In genomic region chr11:119099707-119100106, GRCh38 we compare ENCODE assay signal across 11 cellular contexts. TPM values are rescaled to one million over a fixed set of nuclear protein-coding genes. Genes with fewer than 3 reads are reported as not detected.
A peak's percentile ranks its signal among the peaks of the same experiment; 100 is the strongest.
DNase-seq lines count a peak whose midpoint lies in the region; ATAC-seq and TF ChIP-seq lines count a peak whose summit lies in the region.
"Had no signal": no experiment of that assay in that cellular context is flagged by ENCODE, and none has a peak within 500 bp of the region (broad histone marks: within the 10 kb centered on the region; RNA-seq: fewer than 3 reads in every experiment).

No MANE protein-coding gene starts in this region.

- H3K4me3 ChIP-seq in HUES64 (ENCODE audit: low read length): peak overlapping the region; percentile 78; the same call in 1 of the 2 replicates
- no peak overlapping the region for H3K4me3 ChIP-seq in testis

- peak overlapping the region; percentile 89 for H3K4me3 Mint-ChIP-seq in T-helper 1 cell treated with Interleukin-12 subunit alpha and Interleukin-12 subunit beta and Interleukin-4 antibody, amounts not matched to agents 30 μg/mL and 1 μg/mL, for 36 hours
- peak overlapping the region; percentile 90 for H3K4me3 Mint-ChIP-seq in activated CD8-positive, alpha-beta T cell treated with anti-CD3 and anti-CD28 coated beads, Interleukin-2, amount 10 ng/mL, durations not matched to agents 7 days and 5 days
- H3K4me3 Mint-ChIP-seq in natural killer cell: peak overlapping the region; percentile 96

- no peak overlapping the region for H3K27ac Mint-ChIP-seq in T-helper 1 cell treated with Interleukin-12 subunit alpha and Interleukin-12 subunit beta and Interleukin-4 antibody, amounts not matched to agents 30 μg/mL and 1 μg/mL, for 36 hours
- peak overlapping the region; percentile 95 for H3K27ac Mint-ChIP-seq in activated CD8-positive, alpha-beta T cell treated with anti-CD3 and anti-CD28 coated beads, Interleukin-2, amount 10 ng/mL, durations not matched to agents 7 days and 5 days
- no peak overlapping the region for H3K27ac Mint-ChIP-seq in natural killer cell

- peaks cover 3% of the 10 kb centered on the region for H3K27me3 Mint-ChIP-seq in T-helper 1 cell treated with Interleukin-12 subunit alpha and Interleukin-12 subunit beta and Interleukin-4 antibody, amounts not matched to agents 30 μg/mL and 1 μg/mL, for 36 hours (ENCODE audit: low read depth)
- no peaks in the 10 kb centered on the region for H3K27me3 Mint-ChIP-seq in activated CD8-positive, alpha-beta T cell treated with anti-CD3 and anti-CD28 coated beads, Interleukin-2, amount 10 ng/mL, durations not matched to agents 7 days and 5 days (ENCODE audit: low read depth)
- no peaks in the 10 kb centered on the region for H3K27me3 Mint-ChIP-seq in natural killer cell (ENCODE audit: low read depth in 2 of 2)

- peaks cover 34% of the 10 kb centered on the region for H3K36me3 Mint-ChIP-seq in T-helper 1 cell treated with Interleukin-12 subunit alpha and Interleukin-12 subunit beta and Interleukin-4 antibody, amounts not matched to agents 30 μg/mL and 1 μg/mL, for 36 hours (ENCODE audit: low read depth)
- H3K36me3 Mint-ChIP-seq in activated CD8-positive, alpha-beta T cell treated with anti-CD3 and anti-CD28 coated beads, Interleukin-2, amount 10 ng/mL, durations not matched to agents 7 days and 5 days (ENCODE audit: low read depth): peaks cover 53% of the 10 kb centered on the region
- peaks cover 7% of the 10 kb centered on the region for H3K36me3 Mint-ChIP-seq in natural killer cell

- WGBS in HUES64: 90% methylated on average over 6 of the region's 6 CpGs
- 81 to 83% methylated on average over 6 of the region's 6 CpGs for whole genome bisulfite sequencing in testis, 2 donors

- intact Hi-C loops in natural killer cell (cut with micrococcal nuclease): loop anchor here (2.0 to 5.0 kb wide), 2 partner anchors 15 to 82 kb away; partner anchors contain the start of genes HMBS, RPS25 and TRAPPC4
- intact Hi-C loops in testis (cut with DNase I; ENCODE audit: low total_unique reads): loop anchor here (5.0 to 10.0 kb wide), 2 partner anchors 42 to 85 kb away; partner anchors contain the start of genes HYOU1 and NHERF4

- H3K4me1 ChIP-seq in HUES64 (ENCODE audit: insufficient read depth, low read length) (peaks cover 8% of the 10 kb centered on the region), testis (peaks cover 32% of the 10 kb centered on the region)

- TF ChIP-seq POLR2A in testis (IDR thresholded peaks at IDR 0.05): no peak

- CTCF ChIA-PET in activated CD8-positive, alpha-beta T cell treated with anti-CD3 and anti-CD28 coated beads, Interleukin-2, amount 10 ng/mL, durations not matched to agents 7 days and 5 days (lab: Charles Lee): interaction anchor here (0.7 to 1.2 kb wide), 7 partner anchors 13 to 224 kb away, joined by 3 to 5 read pairs (median 3); partner anchors contain the start of gene HINFP

- DNase-seq in T-helper 1 cell: no peak
- no peak for DNase-seq in activated CD8-positive, alpha-beta T cell treated with anti-CD3 and anti-CD28 coated beads, Interleukin-2, amount 10 ng/mL, durations not matched to agents 7 days and 5 days
- DNase-seq in natural killer cell: no peak
- DNase-seq in testis: no peak
- DNase-seq in KG1 (lab: John Stamatoyannopoulos, UW): no peak
- DNase-seq in RKO (ENCODE audit: low spot score): no peak
- DNase-seq: NCI-H2029; NK-92 treated with Interleukin-12 subunit alpha and Interleukin-12 subunit beta, amount 100 ng/mL, for 24 hours; T1000 had no signal

- H3K9me3 ChIP-seq in HUES64 (ENCODE audit: insufficient read depth, low read depth, low read length) (no peaks in the 10 kb centered on the region), testis (no peaks in the 10 kb centered on the region)

- H3K36me3 ChIP-seq in HUES64 (ENCODE audit: insufficient read depth, low read length) (peaks cover 32% of the 10 kb centered on the region), testis (ENCODE audit: low read depth, missing control alignments) (no peaks in the 10 kb centered on the region)

- no peak for ATAC-seq in activated CD8-positive, alpha-beta T cell treated with anti-CD3 and anti-CD28 coated beads, Interleukin-2, amount 10 ng/mL, durations not matched to agents 7 days and 5 days
- no peak for ATAC-seq in natural killer cell

- H3K9me3 Mint-ChIP-seq in T-helper 1 cell treated with Interleukin-12 subunit alpha and Interleukin-12 subunit beta and Interleukin-4 antibody, amounts not matched to agents 30 μg/mL and 1 μg/mL, for 36 hours: no peaks in the 10 kb centered on the region
- no peaks in the 10 kb centered on the region for H3K9me3 Mint-ChIP-seq in activated CD8-positive, alpha-beta T cell treated with anti-CD3 and anti-CD28 coated beads, Interleukin-2, amount 10 ng/mL, durations not matched to agents 7 days and 5 days (ENCODE audit: insufficient read depth)
- H3K9me3 Mint-ChIP-seq in natural killer cell: no peaks in the 10 kb centered on the region

- H3K27me3 ChIP-seq in HUES64 (ENCODE audit: insufficient read depth, low read length): no peaks in the 10 kb centered on the region
- no peaks in the 10 kb centered on the region for H3K27me3 ChIP-seq in testis

- no peak overlapping the region for H3K9ac ChIP-seq in HUES64 (ENCODE audit: low read depth, low read length)

- H3K4me1 Mint-ChIP-seq in T-helper 1 cell treated with Interleukin-12 subunit alpha and Interleukin-12 subunit beta and Interleukin-4 antibody, amounts not matched to agents 30 μg/mL and 1 μg/mL, for 36 hours (ENCODE audit: low read depth): peaks cover 32% of the 10 kb centered on the region
- H3K4me1 Mint-ChIP-seq in activated CD8-positive, alpha-beta T cell treated with anti-CD3 and anti-CD28 coated beads, Interleukin-2, amount 10 ng/mL, durations not matched to agents 7 days and 5 days (ENCODE audit: low read depth): peaks cover 53% of the 10 kb centered on the region
- H3K4me1 Mint-ChIP-seq in natural killer cell: peaks cover 39% of the 10 kb centered on the region in 2 donors

- POLR2A ChIA-PET in activated CD8-positive, alpha-beta T cell treated with anti-CD3 and anti-CD28 coated beads, Interleukin-2, amount 10 ng/mL, durations not matched to agents 7 days and 5 days (lab: Charles Lee): interaction anchor here (1.1 to 1.5 kb wide), 2 partner anchors 9 to 32 kb away, joined by 3 to 4 read pairs; partner anchors contain the start of gene VPS11

- H3K27ac ChIP-seq in HUES64 (ENCODE audit: low read depth, low read length) (no peak overlapping the region), testis (no peak overlapping the region)

- TF ChIP-seq CTCF in natural killer cell (IDR thresholded peaks at IDR 0.05): no peak
- no peak for TF ChIP-seq CTCF in testis (IDR thresholded peaks at IDR 0.05)

RNA-seq across cellular contexts. Expression of gene DPAGT1, which starts 1.9 kb away (rescaled TPM):
- 38.6 TPM for polyA plus RNA-seq in HUES64 (2013, experiment 1 of 2)
- 37.2 TPM for polyA plus RNA-seq in HUES64 (2013, experiment 2 of 2)
- total RNA-seq in activated CD8-positive, alpha-beta T cell treated with anti-CD3 and anti-CD28 coated beads, Interleukin-2, amount 10 ng/mL, durations not matched to agents 7 days and 5 days: 10 to 100 TPM; 52.5 to 57.7 TPM
- 10 to 100 TPM; 20.5 to 28.5 (median 24.4) TPM for total RNA-seq in natural killer cell
- total RNA-seq in testis: 10 to 100 TPM; 29.4 to 35.5 TPM
- 24.6 TPM for polyA plus RNA-seq in testis (ENCODE audit: insufficient read depth, low read depth, low replicate concordance)

RNA-seq across cellular contexts. Expression of gene C2CD2L, which starts 7.4 kb away (rescaled TPM):
- 1.7 TPM for polyA plus RNA-seq in HUES64 (2013, experiment 1 of 2)
- polyA plus RNA-seq in HUES64 (2013, experiment 2 of 2): 2.2 TPM
- total RNA-seq in activated CD8-positive, alpha-beta T cell treated with anti-CD3 and anti-CD28 coated beads, Interleukin-2, amount 10 ng/mL, durations not matched to agents 7 days and 5 days: 10 to 100 TPM; 33.2 to 35.2 TPM
- total RNA-seq in natural killer cell (10 to 100 TPM; 20.3 to 27.7 (median 25.6) TPM), testis (10 to 100 TPM; 11.7 to 12.3 TPM)
- 7.8 TPM for polyA plus RNA-seq in testis (ENCODE audit: insufficient read depth, low read depth, low replicate concordance)

RNA-seq across cellular contexts. Expression of gene HMBS, which starts 15.0 kb away (rescaled TPM):
- 49.6 TPM for polyA plus RNA-seq in HUES64 (2013, experiment 1 of 2)
- 53.7 TPM for polyA plus RNA-seq in HUES64 (2013, experiment 2 of 2)
- 10 to 100 TPM; 31.0 to 32.5 TPM for total RNA-seq in activated CD8-positive, alpha-beta T cell treated with anti-CD3 and anti-CD28 coated beads, Interleukin-2, amount 10 ng/mL, durations not matched to agents 7 days and 5 days
- total RNA-seq in natural killer cell (10 to 100 TPM in 1 of 3 donors, 1 to 10 TPM in 2; 6.1 to 10.1 (median 6.7) TPM), testis (10 to 100 TPM; 17.0 to 17.3 TPM)
- 14.0 TPM for polyA plus RNA-seq in testis (ENCODE audit: insufficient read depth, low read depth, low replicate concordance)

RNA-seq across cellular contexts. Expression of gene HINFP, which starts 21.7 kb away (rescaled TPM):
- 17.8 TPM for polyA plus RNA-seq in HUES64 (2013, experiment 1 of 2)
- 20.6 TPM for polyA plus RNA-seq in HUES64 (2013, experiment 2 of 2)
- 10 to 100 TPM; 36.1 to 40.9 TPM for total RNA-seq in activated CD8-positive, alpha-beta T cell treated with anti-CD3 and anti-CD28 coated beads, Interleukin-2, amount 10 ng/mL, durations not matched to agents 7 days and 5 days
- total RNA-seq in natural killer cell: 10 to 100 TPM; 30.2 to 38.2 (median 31.5) TPM
- total RNA-seq in testis: 10 to 100 TPM; 58.3 to 58.7 TPM
- 38.3 TPM for polyA plus RNA-seq in testis (ENCODE audit: insufficient read depth, low read depth, low replicate concordance)

RNA-seq across cellular contexts. Expression of gene VPS11, which starts 32.1 kb away (rescaled TPM):
- polyA plus RNA-seq in HUES64 (2013, experiment 1 of 2): 18.2 TPM
- polyA plus RNA-seq in HUES64 (2013, experiment 2 of 2): 16.6 TPM
- 10 to 100 TPM; 30.8 to 31.6 TPM for total RNA-seq in activated CD8-positive, alpha-beta T cell treated with anti-CD3 and anti-CD28 coated beads, Interleukin-2, amount 10 ng/mL, durations not matched to agents 7 days and 5 days
- 100 to 1,000 TPM in 1 of 3 donors, 10 to 100 TPM in 2; 91.4 to 101 (median 91.7) TPM for total RNA-seq in natural killer cell
- total RNA-seq in testis: 10 to 100 TPM; 50.7 to 56.7 TPM
- 60.5 TPM for polyA plus RNA-seq in testis (ENCODE audit: insufficient read depth, low read depth, low replicate concordance)
